Comparison of ENCODE assay signal across 1 cellular context in the genomic region with DNA sequence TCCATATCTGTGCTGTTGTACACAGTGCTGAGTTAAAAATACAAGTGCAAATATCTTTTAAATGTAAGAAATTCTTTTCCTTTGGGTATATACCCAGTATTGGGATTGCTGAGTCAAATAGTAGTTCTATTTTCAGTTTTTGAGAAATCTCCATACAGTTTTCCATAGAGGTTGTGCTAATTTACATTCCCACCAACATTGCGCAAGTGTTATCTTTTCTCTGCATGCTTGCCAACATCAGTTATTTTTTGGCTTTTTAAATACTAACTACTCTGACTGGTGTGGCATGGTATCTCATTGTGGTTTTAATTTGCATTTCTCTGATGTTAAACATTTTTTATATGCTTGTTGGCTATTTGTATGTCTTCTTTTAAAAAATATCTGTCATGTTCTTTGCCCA.
TF ChIP-seq lines count a peak whose summit lies in the region.

No MANE protein-coding gene starts in this region.

TF ChIP-seq in K562, 482 proteins besides CTCF, POLR2A, EP300 and RAD21:
- TF ChIP-seq CHD2 (IDR thresholded peaks at IDR 0.05; ENCODE audit: low read depth, low read length) (no peak), NELFE (IDR thresholded peaks at IDR 0.05; ENCODE audit: insufficient read depth, insufficient read length) (no peak), ASH1L (IDR thresholded peaks at IDR 0.05; ENCODE audit: borderline replicate concordance, low read depth, partially characterized antibody) (no peak), CEBPG (CRISPR knock-in tag; IDR thresholded peaks at IDR 0.05) (no peak), CEBPG (tag; conservative IDR thresholded peaks at IDR 0.05 in 1 of 2, IDR thresholded peaks at IDR 0.05 in 1 of 2) (peak; percentile 52 to 62; a peak in 3 of 4 replicates), HNRNPL (IDR thresholded peaks at IDR 0.05; ENCODE audit: low read depth, low read length) (no peak), ZBED1 (IDR thresholded peaks at IDR 0.05) (no peak), CEBPB (tag; IDR thresholded peaks at IDR 0.05) (peak; percentile 88), POLR3G (IDR thresholded peaks at IDR 0.05; ENCODE audit: extremely low read depth, insufficient read length, insufficient replicate concordance) (no peak), ARID1B (IDR thresholded peaks at IDR 0.05) (no peak)
- TF ChIP-seq, protein P1, sequence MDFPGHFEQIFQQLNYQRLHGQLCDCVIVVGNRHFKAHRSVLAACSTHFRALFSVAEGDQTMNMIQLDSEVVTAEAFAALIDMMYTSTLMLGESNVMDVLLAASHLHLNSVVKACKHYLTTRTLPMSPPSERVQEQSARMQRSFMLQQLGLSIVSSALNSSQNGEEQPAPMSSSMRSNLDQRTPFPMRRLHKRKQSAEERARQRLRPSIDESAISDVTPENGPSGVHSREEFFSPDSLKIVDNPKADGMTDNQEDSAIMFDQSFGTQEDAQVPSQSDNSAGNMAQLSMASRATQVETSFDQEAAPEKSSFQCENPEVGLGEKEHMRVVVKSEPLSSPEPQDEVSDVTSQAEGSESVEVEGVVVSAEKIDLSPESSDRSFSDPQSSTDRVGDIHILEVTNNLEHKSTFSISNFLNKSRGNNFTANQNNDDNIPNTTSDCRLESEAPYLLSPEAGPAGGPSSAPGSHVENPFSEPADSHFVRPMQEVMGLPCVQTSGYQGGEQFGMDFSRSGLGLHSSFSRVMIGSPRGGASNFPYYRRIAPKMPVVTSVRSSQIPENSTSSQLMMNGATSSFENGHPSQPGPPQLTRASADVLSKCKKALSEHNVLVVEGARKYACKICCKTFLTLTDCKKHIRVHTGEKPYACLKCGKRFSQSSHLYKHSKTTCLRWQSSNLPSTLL (IDR thresholded peaks at IDR 0.05): no peak
- TF ChIP-seq, protein P2, sequence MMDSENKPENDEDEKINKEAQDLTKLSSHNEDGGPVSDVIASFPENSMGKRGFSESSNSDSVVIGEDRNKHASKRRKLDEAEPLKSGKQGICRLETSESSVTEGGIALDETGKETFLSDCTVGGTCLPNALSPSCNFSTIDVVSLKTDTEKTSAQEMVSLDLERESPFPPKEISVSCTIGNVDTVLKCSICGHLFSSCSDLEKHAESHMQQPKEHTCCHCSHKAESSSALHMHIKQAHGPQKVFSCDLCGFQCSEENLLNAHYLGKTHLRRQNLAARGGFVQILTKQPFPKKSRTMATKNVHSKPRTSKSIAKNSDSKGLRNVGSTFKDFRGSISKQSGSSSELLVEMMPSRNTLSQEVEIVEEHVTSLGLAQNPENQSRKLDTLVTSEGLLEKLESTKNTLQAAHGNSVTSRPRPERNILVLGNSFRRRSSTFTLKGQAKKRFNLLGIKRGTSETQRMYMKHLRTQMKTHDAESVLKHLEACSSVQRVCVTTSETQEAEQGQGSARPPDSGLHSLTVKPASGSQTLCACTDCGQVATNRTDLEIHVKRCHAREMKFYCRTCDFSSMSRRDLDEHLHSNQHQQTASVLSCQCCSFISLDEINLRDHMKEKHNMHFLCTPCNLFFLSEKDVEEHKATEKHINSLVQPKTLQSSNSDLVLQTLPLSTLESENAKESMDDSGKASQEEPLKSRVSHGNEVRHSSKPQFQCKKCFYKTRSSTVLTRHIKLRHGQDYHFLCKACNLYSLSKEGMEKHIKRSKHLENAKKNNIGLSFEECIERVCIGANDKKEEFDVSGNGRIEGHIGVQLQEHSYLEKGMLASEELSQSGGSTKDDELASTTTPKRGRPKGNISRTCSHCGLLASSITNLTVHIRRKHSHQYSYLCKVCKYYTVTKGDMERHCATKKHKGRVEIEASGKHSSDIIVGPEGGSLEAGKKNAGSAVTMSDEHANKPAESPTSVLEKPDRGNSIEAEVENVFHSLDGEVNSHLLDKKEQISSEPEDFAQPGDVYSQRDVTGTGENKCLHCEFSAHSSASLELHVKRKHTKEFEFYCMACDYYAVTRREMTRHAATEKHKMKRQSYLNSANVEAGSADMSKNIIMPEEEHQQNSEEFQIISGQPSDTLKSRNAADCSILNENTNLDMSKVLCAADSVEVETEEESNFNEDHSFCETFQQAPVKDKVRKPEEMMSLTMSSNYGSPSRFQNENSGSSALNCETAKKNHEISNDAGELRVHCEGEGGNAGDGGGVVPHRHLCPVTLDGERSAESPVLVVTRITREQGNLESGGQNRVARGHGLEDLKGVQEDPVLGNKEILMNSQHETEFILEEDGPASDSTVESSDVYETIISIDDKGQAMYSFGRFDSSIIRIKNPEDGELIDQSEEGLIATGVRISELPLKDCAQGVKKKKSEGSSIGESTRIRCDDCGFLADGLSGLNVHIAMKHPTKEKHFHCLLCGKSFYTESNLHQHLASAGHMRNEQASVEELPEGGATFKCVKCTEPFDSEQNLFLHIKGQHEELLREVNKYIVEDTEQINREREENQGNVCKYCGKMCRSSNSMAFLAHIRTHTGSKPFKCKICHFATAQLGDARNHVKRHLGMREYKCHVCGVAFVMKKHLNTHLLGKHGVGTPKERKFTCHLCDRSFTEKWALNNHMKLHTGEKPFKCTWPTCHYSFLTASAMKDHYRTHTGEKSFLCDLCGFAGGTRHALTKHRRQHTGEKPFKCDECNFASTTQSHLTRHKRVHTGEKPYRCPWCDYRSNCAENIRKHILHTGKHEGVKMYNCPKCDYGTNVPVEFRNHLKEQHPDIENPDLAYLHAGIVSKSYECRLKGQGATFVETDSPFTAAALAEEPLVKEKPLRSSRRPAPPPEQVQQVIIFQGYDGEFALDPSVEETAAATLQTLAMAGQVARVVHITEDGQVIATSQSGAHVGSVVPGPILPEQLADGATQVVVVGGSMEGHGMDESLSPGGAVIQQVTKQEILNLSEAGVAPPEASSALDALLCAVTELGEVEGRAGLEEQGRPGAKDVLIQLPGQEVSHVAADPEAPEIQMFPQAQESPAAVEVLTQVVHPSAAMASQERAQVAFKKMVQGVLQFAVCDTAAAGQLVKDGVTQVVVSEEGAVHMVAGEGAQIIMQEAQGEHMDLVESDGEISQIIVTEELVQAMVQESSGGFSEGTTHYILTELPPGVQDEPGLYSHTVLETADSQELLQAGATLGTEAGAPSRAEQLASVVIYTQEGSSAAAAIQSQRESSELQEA (IDR thresholded peaks at IDR 0.05; ENCODE audit: low read depth): no peak
TF ChIP-seq in K562: peak in this region for 2.
